Comparison of ENCODE assay signal across 8 cellular contexts in genomic region chr9:133375724-133376654, GRCh38. TPM values are rescaled to one million over a fixed set of nuclear protein-coding genes. Genes with fewer than 3 reads are reported as not detected.
A peak's percentile ranks its signal among the peaks of the same experiment; 100 is the strongest.
DNase-seq lines count a peak whose midpoint lies in the region; ATAC-seq and TF ChIP-seq lines count a peak whose summit lies in the region.

STKLD1 (plus strand) TSS chr9:133376366; CDS start chr9:133376474, 108 bp downstream.
SURF4 (minus strand) TSS chr9:133376060; CDS start chr9:133375969, 91 bp downstream.

- H3K4me3 ChIP-seq in left ventricle myocardium inferior: peak within 1 kb of the TSS; percentile 97
- H3K4me3 ChIP-seq in upper lobe of right lung: peak within 1 kb of the TSS; percentile 96

- H3K36me3 ChIP-seq in left ventricle myocardium inferior (peaks cover 7% of the 10 kb centered on the region), upper lobe of right lung (peaks cover under 1% of the 10 kb centered on the region)

- peak within 1 kb of the TSS; percentile 91 to 97 (median 92) for H3K4me3 Mint-ChIP-seq in T-cell
- H3K4me3 Mint-ChIP-seq in progenitor cell of endocrine pancreas (ENCODE audit: low read depth): peak within 1 kb of the TSS; percentile 91

- ATAC-seq in GM18498 (IDR thresholded peaks at IDR 0.05; ENCODE audit: unreplicated experiment) (peak; percentile 91), HG02885 (IDR thresholded peaks at IDR 0.05; ENCODE audit: poor library complexity, unreplicated experiment) (peak; percentile 92), T-cell (replicated peaks in 1 of 4) (peak; percentile 86 to 90 (median 88)), upper lobe of right lung (peak; percentile 98)

- H3K36me3 Mint-ChIP-seq in T-cell: peaks cover 4% of the 10 kb centered on the region
- no peaks in the 10 kb centered on the region for H3K36me3 Mint-ChIP-seq in progenitor cell of endocrine pancreas (ENCODE audit: insufficient read depth)

- intact Hi-C loops in left ventricle myocardium inferior (cut with micrococcal nuclease): no loop called here
- intact Hi-C loops in upper lobe of right lung (cut with DNase I): no loop called here

- H3K9me3 Mint-ChIP-seq in T-cell (no peaks in the 10 kb centered on the region), progenitor cell of endocrine pancreas (ENCODE audit: low read depth) (no peaks in the 10 kb centered on the region)

- peak; percentile 64 for DNase-seq in NCI-H146 treated with DMSO at 0.1 percent for 48 hours (lab: John Stamatoyannopoulos, UW; ENCODE audit: unreplicated experiment)
- peak; percentile 81 to 97 (median 89) for DNase-seq in T-cell
- peak; percentile 94 for DNase-seq in amniotic epithelial cell (ENCODE audit: low read depth)
- DNase-seq in left ventricle myocardium inferior: peak; percentile 97
- peak; percentile 92 for DNase-seq in progenitor cell of endocrine pancreas (ENCODE audit: low spot score, unreplicated experiment)
- DNase-seq in upper lobe of right lung: peak; percentile 98

- CTCF ChIA-PET in T-cell (lab: Charles Lee): no interaction called here

- H3K4me1 Mint-ChIP-seq in T-cell (peaks cover 37 to 40% (median 38%) of the 10 kb centered on the region in 3 donors), progenitor cell of endocrine pancreas (ENCODE audit: low read depth) (peaks cover 14% of the 10 kb centered on the region)

- POLR2A ChIA-PET in T-cell (lab: Charles Lee): no interaction called here

- TF ChIP-seq CTCF in left ventricle myocardium inferior (IDR thresholded peaks at IDR 0.05; ENCODE audit: borderline replicate concordance) (peak; percentile 34), progenitor cell of endocrine pancreas (IDR thresholded peaks at IDR 0.05; ENCODE audit: unreplicated experiment) (no peak), upper lobe of right lung (IDR thresholded peaks at IDR 0.05) (no peak)

- H3K9me3 ChIP-seq in left ventricle myocardium inferior (replicated peaks) (no peaks in the 10 kb centered on the region), upper lobe of right lung (no peaks in the 10 kb centered on the region)

- no peaks in the 10 kb centered on the region for H3K27me3 Mint-ChIP-seq in T-cell
- H3K27me3 Mint-ChIP-seq in progenitor cell of endocrine pancreas: no peaks in the 10 kb centered on the region

- peaks cover 58% of the 10 kb centered on the region for H3K4me1 ChIP-seq in left ventricle myocardium inferior
- H3K4me1 ChIP-seq in upper lobe of right lung: peaks cover 39% of the 10 kb centered on the region

- H3K27me3 ChIP-seq in left ventricle myocardium inferior (ENCODE audit: low read depth) (no peaks in the 10 kb centered on the region), upper lobe of right lung (no peaks in the 10 kb centered on the region)

- H3K27ac ChIP-seq in left ventricle myocardium inferior (replicated peaks) (peak within 1 kb of the TSS; percentile 97), upper lobe of right lung (peak within 1 kb of the TSS; percentile 96)

- peak within 1 kb of the TSS; percentile 93 to 97 for H3K27ac Mint-ChIP-seq in T-cell
- H3K27ac Mint-ChIP-seq in progenitor cell of endocrine pancreas: peak within 1 kb of the TSS; percentile 96

RNA-seq across cellular contexts. Expression of gene STKLD1, which starts in this region (rescaled TPM):
- total RNA-seq in T-cell: 1 to 10 TPM in 2 of 5 donors, under 1 TPM in 3; 0.49 to 1.1 (median 0.70) TPM
- total RNA-seq in left ventricle myocardium inferior: not detected
- total RNA-seq in progenitor cell of endocrine pancreas: 3.8 and 4.0 TPM in 2 replicates
- total RNA-seq in upper lobe of right lung: 1.2 TPM

RNA-seq across cellular contexts. Expression of gene SURF4, which starts in this region (rescaled TPM):
- total RNA-seq in T-cell (100 to 1,000 TPM in 4 of 5 donors, 10 to 100 TPM in 1; 73.5 to 114 (median 107) TPM), left ventricle myocardium inferior (61.9 TPM), progenitor cell of endocrine pancreas (120 and 122 TPM in 2 replicates), upper lobe of right lung (142 TPM)

Comparison
In these comparisons a context has a peak if more than half of its experiments do, and no peak if none do; other contexts are left out.
1. Peak in every context shown above with its lines: DNase-seq, ATAC-seq, H3K4me3 ChIP-seq and H3K27ac ChIP-seq.